ENCODE assay signal across 15 cellular contexts in the genomic region with DNA sequence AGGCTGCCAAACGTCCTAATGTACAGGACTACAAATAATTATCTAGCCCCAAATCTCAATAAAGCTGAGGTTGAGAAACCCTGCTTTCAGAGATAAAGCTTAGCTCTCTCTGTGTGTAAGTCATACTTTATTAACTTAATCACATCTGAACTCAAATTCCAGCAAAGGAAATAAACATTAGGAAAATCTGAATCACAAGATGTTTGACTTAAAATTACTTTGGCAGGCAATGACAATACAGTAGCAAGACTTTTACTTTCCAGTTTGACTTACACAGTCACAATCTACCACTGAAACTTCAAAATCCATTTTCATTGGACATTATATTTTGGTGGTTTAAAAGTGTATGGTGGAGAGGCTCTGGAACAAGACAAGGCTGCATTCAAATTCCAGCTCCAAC. TPM values are rescaled to one million over a fixed set of nuclear protein-coding genes. Genes with fewer than 3 reads are reported as not detected.
DNase-seq lines count a peak whose midpoint lies in the region; ATAC-seq and TF ChIP-seq lines count a peak whose summit lies in the region.
"Had no signal": no experiment of that assay in that cellular context is flagged by ENCODE, and none has a peak within 500 bp of the region (broad histone marks: within the 10 kb centered on the region; RNA-seq: fewer than 3 reads in every experiment).

No MANE protein-coding gene starts in this region.

- peak; percentile 15 for ATAC-seq in CD8-positive, alpha-beta T cell
- ATAC-seq in HG03045 (IDR thresholded peaks at IDR 0.05; ENCODE audit: unreplicated experiment) (no peak), HG02884 (IDR thresholded peaks at IDR 0.05; ENCODE audit: unreplicated experiment) (no peak)
- ATAC-seq: gastroesophageal sphincter had no signal

- H3K27ac Mint-ChIP-seq in CD8-positive, alpha-beta T cell = peak overlapping the region; percentile 93

- CTCF ChIA-PET in CD8-positive, alpha-beta T cell (lab: Charles Lee) = interaction anchor here (0.6 to 2.4 kb wide), 7 partner anchors 9 to 1434 kb away, joined by 3 to 7 read pairs (median 4); partner anchors contain the start of genes ERP29 and TMEM116

- H3K9me3 ChIP-seq in CD8-positive, alpha-beta T cell (ENCODE audit: low read length) = no peaks in the 10 kb centered on the region
- H3K9me3 ChIP-seq in ascending aorta (no peaks in the 10 kb centered on the region), neutrophil (no peaks in the 10 kb centered on the region)
- H3K9me3 ChIP-seq: gastroesophageal sphincter, right lobe of liver, suprapubic skin had no signal

- no peaks in the 10 kb centered on the region for H3K9me3 Mint-ChIP-seq in CD8-positive, alpha-beta T cell

- TF ChIP-seq CTCF in CD8-positive, alpha-beta T cell (IDR thresholded peaks at IDR 0.05) = no peak
- TF ChIP-seq CTCF in ascending aorta (IDR thresholded peaks at IDR 0.05) = no peak
- no peak for TF ChIP-seq CTCF in neutrophil (IDR thresholded peaks at IDR 0.05)

- H3K4me3 ChIP-seq in CD8-positive, alpha-beta T cell (ENCODE audit: low read depth, low read length) = peak overlapping the region; percentile 37
- H3K4me3 ChIP-seq in ascending aorta (no peak overlapping the region), neutrophil (ENCODE audit: low read depth in 1 of 2, low read length in 1 of 2) (no peak overlapping the region)
- H3K4me3 ChIP-seq: dorsolateral prefrontal cortex, gastroesophageal sphincter, right lobe of liver, suprapubic skin had no signal

- peak overlapping the region; percentile 76 for H3K4me3 Mint-ChIP-seq in CD8-positive, alpha-beta T cell

- POLR2A ChIA-PET in CD8-positive, alpha-beta T cell (lab: Charles Lee) = interaction anchor here (0.9 to 4.7 kb wide), 3 partner anchors 8 to 12 kb away, joined by 3 to 54 read pairs (median 7); partner anchors contain the start of genes ERP29 and TMEM116

- H3K36me3 ChIP-seq in CD8-positive, alpha-beta T cell (ENCODE audit: insufficient read depth, low read length) = no peaks in the 10 kb centered on the region
- H3K36me3 ChIP-seq in ascending aorta = peaks cover 0 to 9% of the 10 kb centered on the region in 2 donors
- no peaks in the 10 kb centered on the region for H3K36me3 ChIP-seq in neutrophil
- H3K36me3 ChIP-seq: right lobe of liver had no signal

- H3K36me3 Mint-ChIP-seq in CD8-positive, alpha-beta T cell = no peaks in the 10 kb centered on the region

- H3K27me3 Mint-ChIP-seq in CD8-positive, alpha-beta T cell (ENCODE audit: low read depth) = no peaks in the 10 kb centered on the region

- intact Hi-C loops in CD8-positive, alpha-beta T cell (cut with DNase I, micrococcal nuclease) = loop anchor here in 1 of 2 experiments (10.0 kb wide), 1 partner anchor 567 kb away; no protein-coding TSS in a partner anchor
- intact Hi-C loops in ascending aorta (cut with DNase I) = no loop called here

- DNase-seq in CD8-positive, alpha-beta T cell = no peak
- DNase-seq in M059J (ENCODE audit: low read depth) (peak; percentile 29), ascending aorta (ENCODE audit: low spot score in 2 of 2) (no peak), NCI-H187 (lab: John Stamatoyannopoulos, UW) (no peak)
- DNase-seq in stimulated activated CD4-positive, alpha-beta T cell treated with anti-CD3 and anti-CD28 coated beads, Interleukin-15, amount 100 ng/mL, for 24 hours = no peak
- DNase-seq: activated CD4-positive, CD25-positive, alpha-beta regulatory T cell; Calu3; dorsolateral prefrontal cortex; NCI-H1694 had no signal

- H3K4me1 ChIP-seq in CD8-positive, alpha-beta T cell (ENCODE audit: insufficient read depth, low read length) = peaks cover 67% of the 10 kb centered on the region
- H3K4me1 ChIP-seq in ascending aorta (peaks cover 0 to 26% of the 10 kb centered on the region in 2 donors), neutrophil (ENCODE audit: control insufficient read depth in 1 of 2, insufficient read depth in 1 of 2, low read depth in 1 of 2, low read length in 1 of 2) (peaks cover 10 to 12% of the 10 kb centered on the region in 2 experiments)

- H3K27me3 ChIP-seq in CD8-positive, alpha-beta T cell (ENCODE audit: insufficient read depth, low read length) = no peaks in the 10 kb centered on the region
- H3K27me3 ChIP-seq in ascending aorta (no peaks in the 10 kb centered on the region), neutrophil (no peaks in the 10 kb centered on the region)
- H3K27me3 ChIP-seq: dorsolateral prefrontal cortex, gastroesophageal sphincter, right lobe of liver, suprapubic skin had no signal

- peak overlapping the region; percentile 14 for H3K27ac ChIP-seq in CD8-positive, alpha-beta T cell (ENCODE audit: low read depth, low read length)
- H3K27ac ChIP-seq in ascending aorta (peak overlapping the region; percentile 23 to 70), neutrophil (peak overlapping the region; percentile 37)
- H3K27ac ChIP-seq: dorsolateral prefrontal cortex, suprapubic skin had no signal

- H3K4me1 Mint-ChIP-seq in CD8-positive, alpha-beta T cell (ENCODE audit: low read depth) = peaks cover 70% of the 10 kb centered on the region

RNA-seq across cellular contexts. Expression of gene TMEM116, which starts 11.4 kb away (rescaled TPM):
- total RNA-seq in CD8-positive, alpha-beta T cell = 10 to 100 TPM in 1 of 2 experiments, 1 to 10 TPM in 1; 9.4 to 11.2 TPM
- 6.9 and 7.3 TPM in 2 replicates for total RNA-seq in M059J (2014; rRNA removed; shearing (Covaris generic))
- 2.2 TPM for total RNA-seq in ascending aorta

RNA-seq across cellular contexts. Expression of gene ERP29, which starts 11.7 kb away (rescaled TPM):
- 100 to 1,000 TPM; 102 to 111 TPM for total RNA-seq in CD8-positive, alpha-beta T cell
- 115 and 127 TPM in 2 replicates for total RNA-seq in M059J (2014; rRNA removed; shearing (Covaris generic))
- 21.6 TPM for total RNA-seq in ascending aorta
